ENCODE assay signal across 1 cellular context in the genomic region with DNA sequence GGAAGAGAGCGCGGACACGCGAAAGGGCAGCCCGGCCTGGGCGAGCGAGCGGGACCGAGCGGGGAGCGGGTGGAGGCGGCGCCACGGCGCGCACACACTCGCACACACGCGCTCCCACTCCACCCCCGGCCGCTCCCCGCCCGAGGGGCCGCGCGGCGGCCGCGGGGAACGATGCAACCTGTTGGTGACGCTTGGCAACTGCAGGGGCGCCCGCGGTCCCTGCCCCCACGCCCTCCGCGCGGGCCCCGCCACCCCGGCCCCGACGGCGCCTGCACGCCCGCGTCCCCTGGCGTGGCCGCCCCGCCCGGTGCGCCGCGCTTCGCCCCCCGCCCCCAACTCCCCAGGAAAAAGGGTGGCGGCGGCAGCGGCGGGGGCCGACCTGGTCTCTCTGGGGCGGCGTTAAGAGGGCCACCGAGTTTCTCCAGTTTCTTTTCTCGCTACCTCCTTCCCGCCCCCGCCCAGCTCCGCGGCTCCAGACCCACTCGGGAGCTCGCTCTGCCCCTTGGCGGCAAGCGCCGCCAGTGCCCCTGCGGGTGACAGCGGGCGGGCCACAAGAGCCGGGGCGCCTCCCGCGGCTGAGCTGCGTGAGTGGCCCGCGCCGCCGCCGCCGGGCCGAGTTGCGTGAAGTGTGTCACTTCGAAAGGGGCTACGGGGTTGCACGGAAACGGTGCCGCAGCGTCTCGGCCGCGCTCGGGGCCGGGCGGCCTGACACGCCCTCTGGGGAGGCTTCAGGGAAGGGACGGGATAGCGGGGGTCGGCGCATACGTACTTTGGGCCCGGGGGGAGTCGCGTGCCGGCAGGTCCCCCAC.
A peak's percentile ranks its signal among the peaks of the same experiment; 100 is the strongest.
TF ChIP-seq lines count a peak whose summit lies in the region.

NR3C1 (minus strand) TSS at position 80 of the 809 bp plus-strand sequence. CDS start 2,847 bp downstream, outside the sequence.

TF ChIP-seq in K562, 482 proteins besides CTCF, POLR2A, EP300 and RAD21 (continued from another document and continues in another):
- TF ChIP-seq CHD1 (IDR thresholded peaks at IDR 0.05; ENCODE audit: low read length) (peak; percentile 25), CREBBP (IDR thresholded peaks at IDR 0.05; ENCODE audit: low read depth, low read length) (no peak), ARID2 (IDR thresholded peaks at IDR 0.05) (no peak), NONO (IDR thresholded peaks at IDR 0.05; ENCODE audit: low read depth in 2 of 2, low read length in 1 of 2) (peak; percentile 52 to 87), PPARD (CRISPR knock-in tag; IDR thresholded peaks at IDR 0.05) (no peak), RBM22 (IDR thresholded peaks at IDR 0.05; ENCODE audit: low read depth, low read length, poor library complexity, severe bottlenecking) (peak; percentile 81), ZBTB17 (CRISPR knock-in tag; IDR thresholded peaks at IDR 0.05) (peak; percentile 38; the same call in 1 of the 2 replicates), ZNF785 (CRISPR knock-in tag; IDR thresholded peaks at IDR 0.05) (no peak), BRD9 (IDR thresholded peaks at IDR 0.05; ENCODE audit: low read depth, partially characterized antibody) (peak; percentile 18), BCL6 (CRISPR knock-in tag; IDR thresholded peaks at IDR 0.05) (no peak), BMI1 (IDR thresholded peaks at IDR 0.05; ENCODE audit: low read length) (no peak), ZFX (CRISPR knock-in tag; IDR thresholded peaks at IDR 0.05) (peak; percentile 57), RUNX1 (IDR thresholded peaks at IDR 0.05; ENCODE audit: low read depth) (no peak), NR2F6 (CRISPR knock-in tag; IDR thresholded peaks at IDR 0.05) (no peak), ZNF311 (CRISPR knock-in tag; IDR thresholded peaks at IDR 0.05) (no peak), PHB2 (IDR thresholded peaks at IDR 0.05; ENCODE audit: low read depth) (no peak), KHSRP (IDR thresholded peaks at IDR 0.05) (no peak), ZNF766 (CRISPR knock-in tag; conservative IDR thresholded peaks at IDR 0.05) (no peak), SIN3B (IDR thresholded peaks at IDR 0.05; ENCODE audit: low read depth) (peak; percentile 30), CBX8 (IDR thresholded peaks at IDR 0.05; ENCODE audit: borderline replicate concordance, extremely low read depth, low read depth, low read length, poor library complexity, severe bottlenecking) (no peak), ELF2 (CRISPR knock-in tag; IDR thresholded peaks at IDR 0.05) (0 out of 2 replicates have a peak, but pooled peaks have one; percentile 31), STAG1 (CRISPR knock-in tag; IDR thresholded peaks at IDR 0.05; ENCODE audit: borderline replicate concordance) (peak; percentile 37; the same call in 1 of the 2 replicates), RFX7 (CRISPR knock-in tag; IDR thresholded peaks at IDR 0.05) (no peak), SAFB (IDR thresholded peaks at IDR 0.05; ENCODE audit: borderline replicate concordance, low read depth, low read length) (peak; percentile 94), VEZF1 (CRISPR knock-in tag; IDR thresholded peaks at IDR 0.05) (peak; percentile 86), TGIF2 (CRISPR knock-in tag; IDR thresholded peaks at IDR 0.05) (peak; percentile 85), TFAP4 (CRISPR knock-in tag; IDR thresholded peaks at IDR 0.05; ENCODE audit: borderline replicate concordance) (peak; percentile 63), SMARCB1 (IDR thresholded peaks at IDR 0.05; ENCODE audit: insufficient read length, low read depth) (no peak), CBX3 (IDR thresholded peaks at IDR 0.05; ENCODE audit: borderline replicate concordance in 1 of 2, low read length in 2 of 2) (0 out of 3 replicates have a peak, but pooled peaks of 1 of the 2 experiments have one; percentile 2), SMAD3 (CRISPR knock-in tag; conservative IDR thresholded peaks at IDR 0.05) (no peak), DPF2 (IDR thresholded peaks at IDR 0.05) (no peak), RBM15 (IDR thresholded peaks at IDR 0.05; ENCODE audit: insufficient read depth, low read length) (no peak), ZNF174 (CRISPR knock-in tag; IDR thresholded peaks at IDR 0.05) (no peak), ZNF121 (CRISPR knock-in tag; conservative IDR thresholded peaks at IDR 0.05) (no peak), TRIM24 (IDR thresholded peaks at IDR 0.05) (peak in 1 of 2 experiments; percentile 36; a peak in 1 of 4 replicates), ZNF561 (CRISPR knock-in tag; conservative IDR thresholded peaks at IDR 0.05) (no peak), RBFOX2 (IDR thresholded peaks at IDR 0.05; ENCODE audit: low read depth, low read length) (peak; percentile 83), SMARCC2 (IDR thresholded peaks at IDR 0.05; ENCODE audit: low read depth) (no peak; the same call in 1 of the 2 replicates), HMGN3 (IDR thresholded peaks at IDR 0.05; ENCODE audit: borderline replicate concordance, extremely low read depth, insufficient read length, low read depth, low read length) (peak; percentile 3), ZFPM2 (CRISPR knock-in tag; IDR thresholded peaks at IDR 0.05) (no peak), PML (IDR thresholded peaks at IDR 0.05; ENCODE audit: low read length) (no peak), U2AF1 (optimal IDR thresholded peaks at IDR 0.05; ENCODE audit: low read depth, low read length) (peak; percentile 56), TAF1 (IDR thresholded peaks at IDR 0.05; ENCODE audit: control insufficient read depth, extremely low read depth, insufficient read depth, low read length, severe bottlenecking) (no peak), COPS2 (conservative IDR thresholded peaks at IDR 0.05) (no peak), CEBPB (tag; IDR thresholded peaks at IDR 0.05) (no peak), U2AF2 (optimal IDR thresholded peaks at IDR 0.05; ENCODE audit: low read depth, low read length) (no peak), RBBP5 (IDR thresholded peaks at IDR 0.05; ENCODE audit: borderline replicate concordance, insufficient read depth, low read length, poor library complexity, severe bottlenecking) (peak; percentile 33), ZC3H4 (CRISPR knock-in tag; IDR thresholded peaks at IDR 0.05; ENCODE audit: borderline replicate concordance) (peak; percentile 81; the same call in 1 of the 2 replicates), NFATC3 (IDR thresholded peaks at IDR 0.05) (no peak), CHCHD3 (CRISPR knock-in tag; IDR thresholded peaks at IDR 0.05) (no peak), LARP7 (IDR thresholded peaks at IDR 0.05) (no peak)
- TF ChIP-seq, protein P1, sequence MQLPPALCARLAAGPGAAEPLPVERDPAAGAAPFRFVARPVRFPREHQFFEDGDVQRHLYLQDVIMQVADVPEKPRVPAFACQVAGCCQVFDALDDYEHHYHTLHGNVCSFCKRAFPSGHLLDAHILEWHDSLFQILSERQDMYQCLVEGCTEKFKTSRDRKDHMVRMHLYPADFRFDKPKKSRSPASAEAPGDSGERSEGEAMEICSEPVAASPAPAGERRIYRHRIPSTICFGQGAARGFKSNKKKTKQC (CRISPR knock-in tag; IDR thresholded peaks at IDR 0.05), result peak; percentile 64; the same call in 1 of the 2 replicates
- TF ChIP-seq, protein P2, sequence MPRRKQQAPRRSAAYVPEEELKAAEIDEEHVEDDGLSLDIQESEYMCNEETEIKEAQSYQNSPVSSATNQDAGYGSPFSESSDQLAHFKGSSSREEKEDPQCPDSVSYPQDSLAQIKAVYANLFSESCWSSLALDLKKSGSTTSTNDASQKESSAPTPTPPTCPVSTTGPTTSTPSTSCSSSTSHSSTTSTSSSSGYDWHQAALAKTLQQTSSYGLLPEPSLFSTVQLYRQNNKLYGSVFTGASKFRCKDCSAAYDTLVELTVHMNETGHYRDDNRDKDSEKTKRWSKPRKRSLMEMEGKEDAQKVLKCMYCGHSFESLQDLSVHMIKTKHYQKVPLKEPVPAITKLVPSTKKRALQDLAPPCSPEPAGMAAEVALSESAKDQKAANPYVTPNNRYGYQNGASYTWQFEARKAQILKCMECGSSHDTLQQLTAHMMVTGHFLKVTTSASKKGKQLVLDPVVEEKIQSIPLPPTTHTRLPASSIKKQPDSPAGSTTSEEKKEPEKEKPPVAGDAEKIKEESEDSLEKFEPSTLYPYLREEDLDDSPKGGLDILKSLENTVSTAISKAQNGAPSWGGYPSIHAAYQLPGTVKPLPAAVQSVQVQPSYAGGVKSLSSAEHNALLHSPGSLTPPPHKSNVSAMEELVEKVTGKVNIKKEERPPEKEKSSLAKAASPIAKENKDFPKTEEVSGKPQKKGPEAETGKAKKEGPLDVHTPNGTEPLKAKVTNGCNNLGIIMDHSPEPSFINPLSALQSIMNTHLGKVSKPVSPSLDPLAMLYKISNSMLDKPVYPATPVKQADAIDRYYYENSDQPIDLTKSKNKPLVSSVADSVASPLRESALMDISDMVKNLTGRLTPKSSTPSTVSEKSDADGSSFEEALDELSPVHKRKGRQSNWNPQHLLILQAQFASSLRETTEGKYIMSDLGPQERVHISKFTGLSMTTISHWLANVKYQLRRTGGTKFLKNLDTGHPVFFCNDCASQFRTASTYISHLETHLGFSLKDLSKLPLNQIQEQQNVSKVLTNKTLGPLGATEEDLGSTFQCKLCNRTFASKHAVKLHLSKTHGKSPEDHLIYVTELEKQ (CRISPR knock-in tag; IDR thresholded peaks at IDR 0.05), result no peak
- TF ChIP-seq, protein P3, sequence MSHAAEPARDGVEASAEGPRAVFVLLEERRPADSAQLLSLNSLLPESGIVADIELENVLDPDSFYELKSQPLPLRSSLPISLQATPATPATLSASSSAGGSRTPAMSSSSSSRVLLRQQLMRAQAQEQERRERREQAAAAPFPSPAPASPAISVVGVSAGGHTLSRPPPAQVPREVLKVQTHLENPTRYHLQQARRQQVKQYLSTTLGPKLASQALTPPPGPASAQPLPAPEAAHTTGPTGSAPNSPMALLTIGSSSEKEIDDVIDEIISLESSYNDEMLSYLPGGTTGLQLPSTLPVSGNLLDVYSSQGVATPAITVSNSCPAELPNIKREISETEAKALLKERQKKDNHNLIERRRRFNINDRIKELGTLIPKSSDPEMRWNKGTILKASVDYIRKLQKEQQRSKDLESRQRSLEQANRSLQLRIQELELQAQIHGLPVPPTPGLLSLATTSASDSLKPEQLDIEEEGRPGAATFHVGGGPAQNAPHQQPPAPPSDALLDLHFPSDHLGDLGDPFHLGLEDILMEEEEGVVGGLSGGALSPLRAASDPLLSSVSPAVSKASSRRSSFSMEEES (CRISPR knock-in tag; IDR thresholded peaks at IDR 0.05), result no peak
- TF ChIP-seq, protein P4, sequence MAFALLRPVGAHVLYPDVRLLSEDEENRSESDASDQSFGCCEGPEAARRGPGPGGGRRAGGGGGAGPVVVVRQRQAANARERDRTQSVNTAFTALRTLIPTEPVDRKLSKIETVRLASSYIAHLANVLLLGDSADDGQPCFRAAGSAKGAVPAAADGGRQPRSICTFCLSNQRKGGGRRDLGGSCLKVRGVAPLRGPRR (CRISPR knock-in tag; IDR thresholded peaks at IDR 0.05), result no peak
- TF ChIP-seq, protein P5, sequence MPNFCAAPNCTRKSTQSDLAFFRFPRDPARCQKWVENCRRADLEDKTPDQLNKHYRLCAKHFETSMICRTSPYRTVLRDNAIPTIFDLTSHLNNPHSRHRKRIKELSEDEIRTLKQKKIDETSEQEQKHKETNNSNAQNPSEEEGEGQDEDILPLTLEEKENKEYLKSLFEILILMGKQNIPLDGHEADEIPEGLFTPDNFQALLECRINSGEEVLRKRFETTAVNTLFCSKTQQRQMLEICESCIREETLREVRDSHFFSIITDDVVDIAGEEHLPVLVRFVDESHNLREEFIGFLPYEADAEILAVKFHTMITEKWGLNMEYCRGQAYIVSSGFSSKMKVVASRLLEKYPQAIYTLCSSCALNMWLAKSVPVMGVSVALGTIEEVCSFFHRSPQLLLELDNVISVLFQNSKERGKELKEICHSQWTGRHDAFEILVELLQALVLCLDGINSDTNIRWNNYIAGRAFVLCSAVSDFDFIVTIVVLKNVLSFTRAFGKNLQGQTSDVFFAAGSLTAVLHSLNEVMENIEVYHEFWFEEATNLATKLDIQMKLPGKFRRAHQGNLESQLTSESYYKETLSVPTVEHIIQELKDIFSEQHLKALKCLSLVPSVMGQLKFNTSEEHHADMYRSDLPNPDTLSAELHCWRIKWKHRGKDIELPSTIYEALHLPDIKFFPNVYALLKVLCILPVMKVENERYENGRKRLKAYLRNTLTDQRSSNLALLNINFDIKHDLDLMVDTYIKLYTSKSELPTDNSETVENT (CRISPR knock-in tag; IDR thresholded peaks at IDR 0.05), result peak; percentile 73
- TF ChIP-seq, protein P6, sequence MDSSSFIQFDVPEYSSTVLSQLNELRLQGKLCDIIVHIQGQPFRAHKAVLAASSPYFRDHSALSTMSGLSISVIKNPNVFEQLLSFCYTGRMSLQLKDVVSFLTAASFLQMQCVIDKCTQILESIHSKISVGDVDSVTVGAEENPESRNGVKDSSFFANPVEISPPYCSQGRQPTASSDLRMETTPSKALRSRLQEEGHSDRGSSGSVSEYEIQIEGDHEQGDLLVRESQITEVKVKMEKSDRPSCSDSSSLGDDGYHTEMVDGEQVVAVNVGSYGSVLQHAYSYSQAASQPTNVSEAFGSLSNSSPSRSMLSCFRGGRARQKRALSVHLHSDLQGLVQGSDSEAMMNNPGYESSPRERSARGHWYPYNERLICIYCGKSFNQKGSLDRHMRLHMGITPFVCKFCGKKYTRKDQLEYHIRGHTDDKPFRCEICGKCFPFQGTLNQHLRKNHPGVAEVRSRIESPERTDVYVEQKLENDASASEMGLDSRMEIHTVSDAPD (CRISPR knock-in tag; IDR thresholded peaks at IDR 0.05), result no peak
- TF ChIP-seq, protein P7, sequence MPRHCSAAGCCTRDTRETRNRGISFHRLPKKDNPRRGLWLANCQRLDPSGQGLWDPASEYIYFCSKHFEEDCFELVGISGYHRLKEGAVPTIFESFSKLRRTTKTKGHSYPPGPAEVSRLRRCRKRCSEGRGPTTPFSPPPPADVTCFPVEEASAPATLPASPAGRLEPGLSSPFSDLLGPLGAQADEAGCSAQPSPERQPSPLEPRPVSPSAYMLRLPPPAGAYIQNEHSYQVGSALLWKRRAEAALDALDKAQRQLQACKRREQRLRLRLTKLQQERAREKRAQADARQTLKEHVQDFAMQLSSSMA (CRISPR knock-in tag; IDR thresholded peaks at IDR 0.05), result no peak
